ENCODE assay signal across 16 cellular contexts in genomic region chr12:232731-233614, GRCh38. TPM values are rescaled to one million over a fixed set of nuclear protein-coding genes. Genes with fewer than 3 reads are reported as not detected.
DNase-seq lines count a peak whose midpoint lies in the region; ATAC-seq and TF ChIP-seq lines count a peak whose summit lies in the region.
"Had no signal": no experiment of that assay in that cellular context is flagged by ENCODE, and none has a peak within 500 bp of the region (broad histone marks: within the 10 kb centered on the region; RNA-seq: fewer than 3 reads in every experiment).

No MANE protein-coding gene starts in this region.

- peak overlapping the region in 3 of 5 experiments; percentile 17 to 92 (median 80) for H3K27ac Mint-ChIP-seq in brain
- H3K27ac Mint-ChIP-seq: activated CD8-positive, alpha-beta T cell treated with anti-CD3 and anti-CD28 coated beads, Interleukin-2, amount 10 ng/mL, durations not matched to agents 7 days and 5 days had no signal

- no peak for ATAC-seq in HG03159 (IDR thresholded peaks at IDR 0.05; ENCODE audit: unreplicated experiment)
- ATAC-seq in GM21390 (IDR thresholded peaks at IDR 0.05; ENCODE audit: unreplicated experiment): no peak
- ATAC-seq: activated CD8-positive, alpha-beta T cell treated with anti-CD3 and anti-CD28 coated beads, Interleukin-2, amount 10 ng/mL, durations not matched to agents 7 days and 5 days; naive thymus-derived CD8-positive, alpha-beta T cell had no signal

- H3K27me3 Mint-ChIP-seq in brain: no peaks in the 10 kb centered on the region

- H3K36me3 ChIP-seq in neuronal stem cell (replicated peaks in 1 of 2; ENCODE audit: control insufficient read depth in 2 of 2, insufficient read depth in 2 of 2, low read length in 2 of 2): no peaks in the 10 kb centered on the region
- H3K36me3 ChIP-seq: esophagus squamous epithelium, transverse colon had no signal

- no peak overlapping the region for H3K4ac ChIP-seq in neuronal stem cell (ENCODE audit: low read length)

- no peak overlapping the region for H3K4me2 ChIP-seq in neuronal stem cell (ENCODE audit: insufficient read depth, low read length, poor library complexity, severe bottlenecking)
- H3K4me2 ChIP-seq: SK-N-SH had no signal

- H3K79me1 ChIP-seq in neuronal stem cell (ENCODE audit: low read depth, low read length): no peaks in the 10 kb centered on the region

- no peak overlapping the region for H2BK15ac ChIP-seq in neuronal stem cell (ENCODE audit: low read length)

- H2AFZ ChIP-seq in neuronal stem cell (ENCODE audit: low read length): peak overlapping the region; percentile 15

- peaks cover 20 to 23% (median 20%) of the 10 kb centered on the region in 5 experiments for H3K9me3 Mint-ChIP-seq in brain

- no peak overlapping the region for H3K4me3 Mint-ChIP-seq in brain
- H3K4me3 Mint-ChIP-seq: activated CD8-positive, alpha-beta T cell treated with anti-CD3 and anti-CD28 coated beads, Interleukin-2, amount 10 ng/mL, durations not matched to agents 7 days and 5 days; naive thymus-derived CD8-positive, alpha-beta T cell had no signal

- peak overlapping the region; percentile 26 for H2AK5ac ChIP-seq in neuronal stem cell (ENCODE audit: low read depth, low read length)

- no CpG with 5 or more reads among the region's 19 CpGs for WGBS in neuronal stem cell (ENCODE audit: extremely low coverage in 2 of 2, insufficient read length in 2 of 2, insufficient replicate concordance in 1 of 2), 2 donors

- no peak overlapping the region for H3K4me3 ChIP-seq in neuronal stem cell (ENCODE audit: low read length in 2 of 2)
- H3K4me3 ChIP-seq: esophagus squamous epithelium, transverse colon had no signal

- no peak overlapping the region for H2BK120ac ChIP-seq in neuronal stem cell (ENCODE audit: low read depth, low read length)

- peak overlapping the region; percentile 63 for H2BK12ac ChIP-seq in neuronal stem cell (ENCODE audit: low read length)

- H2BK5ac ChIP-seq in neuronal stem cell (ENCODE audit: low read length): no peak overlapping the region

- peaks cover 53% of the 10 kb centered on the region for H3K4me1 Mint-ChIP-seq in brain

- H3K27me3 ChIP-seq in neuronal stem cell (ENCODE audit: control insufficient read depth in 3 of 3, insufficient read depth in 3 of 3, low read depth in 1 of 3, low read length in 3 of 3): peaks cover 0 to 58% (median 0%) of the 10 kb centered on the region in 3 experiments

- peaks cover 0 to 11% of the 10 kb centered on the region in 2 donors for H3K9me3 ChIP-seq in neuronal stem cell (replicated peaks in 1 of 2; ENCODE audit: control insufficient read depth in 2 of 2, insufficient read depth in 1 of 2, low read depth in 1 of 2, low read length in 2 of 2)
- H3K9me3 ChIP-seq: SK-N-SH had no signal

- H4K8ac ChIP-seq in neuronal stem cell (ENCODE audit: low read depth, low read length): no peak overlapping the region

- no peak overlapping the region for H3K9ac ChIP-seq in neuronal stem cell (ENCODE audit: low read depth, low read length, poor library complexity)
- H3K9ac ChIP-seq: SK-N-SH had no signal

- H3K14ac ChIP-seq in neuronal stem cell (ENCODE audit: low read length): no peak overlapping the region

- peak overlapping the region; percentile 46 for H3K18ac ChIP-seq in neuronal stem cell (ENCODE audit: low read length)

- peak; percentile 36 for DNase-seq in CMK (ENCODE audit: low read depth)
- DNase-seq in Kasumi-1 (lab: John Stamatoyannopoulos, UW): peak; percentile 52 to 57
- no peak for DNase-seq in neuronal stem cell (ENCODE audit: low spot score)
- no peak for DNase-seq in NCI-H1930 (lab: John Stamatoyannopoulos, UW)
- no peak for DNase-seq in DMS79 (lab: John Stamatoyannopoulos, UW)
- DNase-seq: activated CD8-positive, alpha-beta T cell treated with anti-CD3 and anti-CD28 coated beads, Interleukin-2, amount 10 ng/mL, durations not matched to agents 7 days and 5 days; activated gamma-delta T cell treated with Interleukin-2 at 50 U/mL for 16 hours; esophagus squamous epithelium; naive thymus-derived CD8-positive, alpha-beta T cell; NCI-H1105; NCI-H446; SK-N-SH; transverse colon had no signal

- TF ChIP-seq CTCF in brain (conservative IDR thresholded peaks at IDR 0.05): no peak

- peaks cover 3 to 17% of the 10 kb centered on the region in 2 donors for H3K4me1 ChIP-seq in neuronal stem cell (ENCODE audit: control insufficient read depth in 2 of 2, insufficient read depth in 1 of 2, low read depth in 1 of 2, low read length in 2 of 2)
- H3K4me1 ChIP-seq: esophagus squamous epithelium, transverse colon had no signal

- no peak overlapping the region for H3K23ac ChIP-seq in neuronal stem cell (ENCODE audit: low read depth, low read length, poor library complexity)

- no peak overlapping the region for H4K91ac ChIP-seq in neuronal stem cell (ENCODE audit: low read depth, low read length, poor library complexity)

- H3K36me3 Mint-ChIP-seq in brain: peaks cover 13% of the 10 kb centered on the region

- no peak overlapping the region for H3K27ac ChIP-seq in neuronal stem cell (replicated peaks; ENCODE audit: low read length)
- H3K27ac ChIP-seq: esophagus squamous epithelium, transverse colon had no signal

RNA-seq across cellular contexts. Expression of gene SLC6A12, which starts 19.0 kb away (rescaled TPM):
- polyA plus RNA-seq in brain (ENCODE audit: insufficient read depth, low read depth, low replicate concordance): 16.6 TPM
- polyA plus RNA-seq in neuronal stem cell (2013, experiment 1 of 2): 0.18 TPM
- 0.22 TPM for polyA plus RNA-seq in neuronal stem cell (2013, experiment 2 of 2)
- polyA plus RNA-seq: naive thymus-derived CD8-positive, alpha-beta T cell had no signal

RNA-seq across cellular contexts. Expression of gene SLC6A13, which starts 29.7 kb away (rescaled TPM):
- 4.3 TPM for polyA plus RNA-seq in brain (ENCODE audit: insufficient read depth, low read depth, low replicate concordance)
- 0.08 TPM for polyA plus RNA-seq in neuronal stem cell (2013, experiment 1 of 2)
- polyA plus RNA-seq in neuronal stem cell (2013, experiment 2 of 2): 0.07 TPM

Comparison
In these comparisons a context has a peak if more than half of its experiments do, and no peak if none do; other contexts are left out.
1. DNase-seq: peak in CMK (single experiment) and Kasumi-1 (2 of 2); none in neuronal stem cell (single experiment), NCI-H1930 (0 of 2) and DMS79 (single experiment).